12 cellular contexts compared by ENCODE assay signal in genomic region chr12:75720807-75721206, GRCh38.
A peak's percentile ranks its signal among the peaks of the same experiment; 100 is the strongest.
DNase-seq lines count a peak whose midpoint lies in the region; ATAC-seq and TF ChIP-seq lines count a peak whose summit lies in the region.
"Had no signal": no experiment of that assay in that cellular context is flagged by ENCODE, and none has a peak within 500 bp of the region (broad histone marks: within the 10 kb centered on the region; RNA-seq: fewer than 3 reads in every experiment).

No MANE protein-coding gene starts in this region.

- H4K20me1 ChIP-seq in PC-3 (ENCODE audit: low read length) = no peaks in the 10 kb centered on the region

- H3K27ac ChIP-seq in PC-3 (ENCODE audit: low read length) = 0 out of 2 replicates have a peak overlapping the region, but pooled peaks have one; percentile 7
- peak overlapping the region; percentile 53 to 82 (median 80) for H3K27ac ChIP-seq in esophagus squamous epithelium
- H3K27ac ChIP-seq in thyroid gland = peak overlapping the region; percentile 3 to 77 (median 56)
- H3K27ac ChIP-seq: spleen had no signal

- no peak for ATAC-seq in PC-3
- ATAC-seq in GM21423 (IDR thresholded peaks at IDR 0.05; ENCODE audit: unreplicated experiment) = no peak

- H3K36me3 ChIP-seq in PC-3 (ENCODE audit: low read depth, low read length) (no peaks in the 10 kb centered on the region), esophagus squamous epithelium (no peaks in the 10 kb centered on the region), thyroid gland (no peaks in the 10 kb centered on the region)
- H3K36me3 ChIP-seq: spleen had no signal

- H3K4me3 ChIP-seq in PC-3 (ENCODE audit: low read length) (no peak overlapping the region), esophagus squamous epithelium (no peak overlapping the region), thyroid gland (replicated peaks in 1 of 3) (no peak overlapping the region)
- H3K4me3 ChIP-seq: spleen had no signal

- H3K9ac ChIP-seq in PC-3 (ENCODE audit: low read length) = no peak overlapping the region

- no TSS peak for BruUV-seq in PC-3 (replicated peaks; lab: Mats Ljungman, UMichigan)

- H3K4me1 ChIP-seq in PC-3 (ENCODE audit: insufficient read depth, low read length) (peaks cover 50% of the 10 kb centered on the region), esophagus squamous epithelium (peaks cover 22 to 92% (median 42%) of the 10 kb centered on the region in 3 donors), thyroid gland (peaks cover 44 to 67% of the 10 kb centered on the region in 2 donors)

- H3K9me3 ChIP-seq in PC-3 (ENCODE audit: low read length) = no peaks in the 10 kb centered on the region
- H3K9me3 ChIP-seq in esophagus squamous epithelium = no peaks in the 10 kb centered on the region
- no peaks in the 10 kb centered on the region for H3K9me3 ChIP-seq in thyroid gland
- H3K9me3 ChIP-seq: spleen had no signal

- TF ChIP-seq POLR2A in esophagus squamous epithelium (IDR thresholded peaks at IDR 0.05) (no peak), thyroid gland (IDR thresholded peaks at IDR 0.05) (no peak)

- CTCF ChIA-PET in PC-3 (lab: Charles Lee) = no interaction called here

- intact Hi-C loops in PC-3 (cut with micrococcal nuclease) (loop anchor here (5.0 to 10.0 kb wide), 8 partner anchors 46 to 734 kb away; no protein-coding TSS in a partner anchor), esophagus squamous epithelium (cut with DNase I) (no loop called here), thyroid gland (cut with DNase I) (loop anchor here (10.0 kb wide), 1 partner anchor 304 kb away; no protein-coding TSS in a partner anchor)

- DNase-seq in SIG-M5 treated with dmso at 0.1 percent for 504 hours (lab: John Stamatoyannopoulos, UW; ENCODE audit: unreplicated experiment) (peak; percentile 12), SIG-M5 (lab: John Stamatoyannopoulos, UW) (no peak), PC-3 (peak; percentile 45), esophagus squamous epithelium (lab: John Stamatoyannopoulos, UW) (no peak), thyroid gland (peak; percentile 71 to 73), COLO668 (lab: John Stamatoyannopoulos, UW; ENCODE audit: unreplicated experiment) (no peak), NCI-H2081 treated with DMSO at 0.1 percent for 48 hours (lab: John Stamatoyannopoulos, UW) (no peak)
- DNase-seq: activated T-cell treated with anti-CD3 and anti-CD28 coated beads, Interleukin-2, amount 50 U/mL, for 24 hours; glutamatergic neuron; spleen; T1000 had no signal

- peaks cover 4% of the 10 kb centered on the region for H3F3A ChIP-seq in PC-3 (ENCODE audit: low read length, unreplicated experiment)

- no peaks in the 10 kb centered on the region for H3K9me2 ChIP-seq in PC-3 (replicated peaks; ENCODE audit: low read length)

- TF ChIP-seq CTCF in PC-3 (conservative IDR thresholded peaks at IDR 0.05; ENCODE audit: low read depth, low read length) (no peak), esophagus squamous epithelium (IDR thresholded peaks at IDR 0.05) (no peak), thyroid gland (IDR thresholded peaks at IDR 0.05) (no peak)

- no peaks in the 10 kb centered on the region for H3K27me3 ChIP-seq in PC-3 (ENCODE audit: low read length)
- H3K27me3 ChIP-seq in esophagus squamous epithelium = no peaks in the 10 kb centered on the region
- no peaks in the 10 kb centered on the region for H3K27me3 ChIP-seq in thyroid gland
- H3K27me3 ChIP-seq: spleen had no signal

- no peaks in the 10 kb centered on the region for H3K79me2 ChIP-seq in PC-3 (ENCODE audit: low read length)

- WGBS in esophagus squamous epithelium, 2 donors = 7 to 36% methylated on average over 4 of the region's 4 CpGs
- WGBS in thyroid gland, 2 donors = 22 to 27% methylated on average over 4 of the region's 4 CpGs

- 0 out of 2 replicates have a peak overlapping the region, but pooled peaks have one; percentile 14 for H3K4me2 ChIP-seq in PC-3 (ENCODE audit: low read length)

- H2AFZ ChIP-seq in PC-3 (ENCODE audit: low read length) = no peak overlapping the region

- POLR2A ChIA-PET in PC-3 (lab: Charles Lee; ENCODE audit: unreplicated experiment) = no interaction called here

Comparison
In these comparisons a context has a peak if more than half of its experiments do, and no peak if none do; other contexts are left out.
1. DNase-seq: peak in SIG-M5 treated with dmso at 0.1 percent for 504 hours (single experiment), PC-3 (single experiment) and thyroid gland (2 of 2); none in SIG-M5 (single experiment), esophagus squamous epithelium (single experiment), COLO668 (single experiment) and NCI-H2081 treated with DMSO at 0.1 percent for 48 hours (single experiment).
2. H3K27ac ChIP-seq: peak in every context shown above with its lines; median percentile 80 in esophagus squamous epithelium; 56 in thyroid gland; 7 in PC-3.